ENCODE assay signal across 16 cellular contexts in the genomic region with DNA sequence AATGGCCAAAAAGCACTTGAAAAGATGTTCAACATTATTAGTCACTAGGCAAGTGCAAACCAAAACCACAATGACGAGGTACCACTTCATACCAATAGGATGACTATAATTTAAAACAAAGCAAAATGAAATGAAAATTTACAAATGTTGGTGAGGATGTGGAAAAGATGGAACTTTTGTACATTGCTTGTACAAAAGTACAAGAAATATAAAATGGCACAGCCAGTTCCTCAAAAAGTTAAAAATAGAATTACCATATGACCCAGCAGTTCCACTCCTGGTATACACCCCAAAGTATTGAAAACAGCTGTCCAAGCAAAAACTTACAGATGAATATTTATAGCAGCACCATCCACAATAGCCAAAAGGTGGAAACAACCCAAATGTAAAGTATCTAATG.
A peak's percentile ranks its signal among the peaks of the same experiment; 100 is the strongest.
DNase-seq lines count a peak whose midpoint lies in the region; ATAC-seq and TF ChIP-seq lines count a peak whose summit lies in the region.
"Had no signal": no experiment of that assay in that cellular context is flagged by ENCODE, and none has a peak within 500 bp of the region (broad histone marks: within the 10 kb centered on the region; RNA-seq: fewer than 3 reads in every experiment).

No MANE protein-coding gene starts in this region.

- H3K79me2 ChIP-seq in ACC112 (ENCODE audit: control insufficient read depth, insufficient read depth, low read length, unreplicated experiment) = no peaks in the 10 kb centered on the region

- H3K4me3 ChIP-seq in ACC112 (ENCODE audit: low read depth, low read length) = peak overlapping the region; percentile 33; the same call in 1 of the 2 replicates
- H3K4me3 ChIP-seq in coronary artery = no peak overlapping the region
- H3K4me3 ChIP-seq: testis had no signal

- TF ChIP-seq CTCF in HFFc6 (IDR thresholded peaks at IDR 0.05) = peak; percentile 9; the same call in 1 of the 2 replicates
- TF ChIP-seq CTCF in foreskin keratinocyte (conservative IDR thresholded peaks at IDR 0.05) = no peak
- no peak for TF ChIP-seq CTCF in coronary artery (IDR thresholded peaks at IDR 0.05)

- H3K27me3 Mint-ChIP-seq in HFFc6 (ENCODE audit: insufficient read depth) = no peaks in the 10 kb centered on the region; the same call in 1 of the 2 replicates
- H3K27me3 Mint-ChIP-seq: B cell had no signal

- H3K4me1 Mint-ChIP-seq in HFFc6 (ENCODE audit: low read depth) = peaks cover 26% of the 10 kb centered on the region
- H3K4me1 Mint-ChIP-seq: B cell, brain had no signal

- H3K9me3 Mint-ChIP-seq in HFFc6 = peaks cover 18% of the 10 kb centered on the region; the same call in 1 of the 2 replicates

- peaks cover 7% of the 10 kb centered on the region for H3K36me3 Mint-ChIP-seq in HFFc6 (ENCODE audit: low read depth)
- H3K36me3 Mint-ChIP-seq: brain had no signal

- H3K27ac ChIP-seq in ACC112 (ENCODE audit: low read depth, low read length) = peak overlapping the region; percentile 90
- H3K27ac ChIP-seq in foreskin keratinocyte = no peak overlapping the region
- H3K27ac ChIP-seq in coronary artery = no peak overlapping the region
- H3K27ac ChIP-seq: testis had no signal

- H3K4me1 ChIP-seq in ACC112 (ENCODE audit: control insufficient read depth, insufficient read depth, low read length, unreplicated experiment) = peaks cover 6% of the 10 kb centered on the region
- no peaks in the 10 kb centered on the region for H3K4me1 ChIP-seq in foreskin keratinocyte
- H3K4me1 ChIP-seq: testis had no signal

- peak overlapping the region; percentile 90 for H3K27ac Mint-ChIP-seq in HFFc6
- H3K27ac Mint-ChIP-seq: B cell, brain had no signal

- peak overlapping the region; percentile 64; the same call in 1 of the 2 replicates for H3K4me3 Mint-ChIP-seq in HFFc6
- H3K4me3 Mint-ChIP-seq: B cell, brain had no signal

- DNase-seq in HFFc6 (peak; percentile 90), amniotic stem cell (lab: John Stamatoyannopoulos, UW) (peak; percentile 53), foreskin keratinocyte (peak; percentile 69 to 74), NCI-H1694 (lab: John Stamatoyannopoulos, UW) (no peak), coronary artery (ENCODE audit: low spot score) (no peak), ureter (ENCODE audit: low spot score) (no peak)
- no peak for DNase-seq in activated T-cell treated with anti-CD3 and anti-CD28 coated beads, Interleukin-2, amount 50 U/mL, for 48 hours
- DNase-seq: activated CD4-positive, alpha-beta T cell treated with anti-CD3 and anti-CD28 coated beads for 48 hours; activated T-cell treated with anti-CD3 and anti-CD28 coated beads, Interleukin-2, amount 50 U/mL, for 1 hour; DMS53; NCI-H1436; NCI-H510A; testis had no signal

- H2AFZ ChIP-seq in ACC112 (ENCODE audit: low read length, unreplicated experiment) = peak overlapping the region; percentile 67

- H3K27me3 ChIP-seq in ACC112 (ENCODE audit: insufficient read depth, low read length) = no peaks in the 10 kb centered on the region
- H3K27me3 ChIP-seq in foreskin keratinocyte = no peaks in the 10 kb centered on the region
- H3K27me3 ChIP-seq: testis had no signal

- no peaks in the 10 kb centered on the region for H3K36me3 ChIP-seq in ACC112 (ENCODE audit: insufficient read depth, low read length)

- peak; percentile 76 for ATAC-seq in foreskin keratinocyte

Comparison
In these comparisons a context has a peak if more than half of its experiments do, and no peak if none do; other contexts are left out.
1. DNase-seq: peak in HFFc6 (single experiment), amniotic stem cell (single experiment) and foreskin keratinocyte (2 of 2); none in activated T-cell treated with anti-CD3 and anti-CD28 coated beads, Interleukin-2, amount 50 U/mL, for 48 hours (0 of 2), NCI-H1694 (single experiment), coronary artery (single experiment) and ureter (single experiment).